Comparison of ENCODE assay signal across 2 cellular contexts in genomic region chr7:98459529-98459928, GRCh38.
TF ChIP-seq lines count a peak whose summit lies in the region.

No MANE protein-coding gene starts in this region.

TF ChIP-seq in HCT116, 20 proteins besides CTCF, POLR2A, EP300 and RAD21 (continued from another document):
- TF ChIP-seq, protein P1, sequence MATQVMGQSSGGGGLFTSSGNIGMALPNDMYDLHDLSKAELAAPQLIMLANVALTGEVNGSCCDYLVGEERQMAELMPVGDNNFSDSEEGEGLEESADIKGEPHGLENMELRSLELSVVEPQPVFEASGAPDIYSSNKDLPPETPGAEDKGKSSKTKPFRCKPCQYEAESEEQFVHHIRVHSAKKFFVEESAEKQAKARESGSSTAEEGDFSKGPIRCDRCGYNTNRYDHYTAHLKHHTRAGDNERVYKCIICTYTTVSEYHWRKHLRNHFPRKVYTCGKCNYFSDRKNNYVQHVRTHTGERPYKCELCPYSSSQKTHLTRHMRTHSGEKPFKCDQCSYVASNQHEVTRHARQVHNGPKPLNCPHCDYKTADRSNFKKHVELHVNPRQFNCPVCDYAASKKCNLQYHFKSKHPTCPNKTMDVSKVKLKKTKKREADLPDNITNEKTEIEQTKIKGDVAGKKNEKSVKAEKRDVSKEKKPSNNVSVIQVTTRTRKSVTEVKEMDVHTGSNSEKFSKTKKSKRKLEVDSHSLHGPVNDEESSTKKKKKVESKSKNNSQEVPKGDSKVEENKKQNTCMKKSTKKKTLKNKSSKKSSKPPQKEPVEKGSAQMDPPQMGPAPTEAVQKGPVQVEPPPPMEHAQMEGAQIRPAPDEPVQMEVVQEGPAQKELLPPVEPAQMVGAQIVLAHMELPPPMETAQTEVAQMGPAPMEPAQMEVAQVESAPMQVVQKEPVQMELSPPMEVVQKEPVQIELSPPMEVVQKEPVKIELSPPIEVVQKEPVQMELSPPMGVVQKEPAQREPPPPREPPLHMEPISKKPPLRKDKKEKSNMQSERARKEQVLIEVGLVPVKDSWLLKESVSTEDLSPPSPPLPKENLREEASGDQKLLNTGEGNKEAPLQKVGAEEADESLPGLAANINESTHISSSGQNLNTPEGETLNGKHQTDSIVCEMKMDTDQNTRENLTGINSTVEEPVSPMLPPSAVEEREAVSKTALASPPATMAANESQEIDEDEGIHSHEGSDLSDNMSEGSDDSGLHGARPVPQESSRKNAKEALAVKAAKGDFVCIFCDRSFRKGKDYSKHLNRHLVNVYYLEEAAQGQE (IDR thresholded peaks at IDR 0.05; ENCODE audit: low read depth), result no peak
- TF ChIP-seq EGR1 (IDR thresholded peaks at IDR 0.05; ENCODE audit: low read depth), result no peak

TF ChIP-seq in WTC11, 78 proteins besides CTCF, POLR2A, EP300 and RAD21 (continued from another document):
- no peak for TF ChIP-seq MLX (CRISPR knock-in tag; IDR thresholded peaks at IDR 0.05)
- no peak for TF ChIP-seq NFYB (CRISPR knock-in tag; conservative IDR thresholded peaks at IDR 0.05; ENCODE audit: low read depth)
TF ChIP-seq in WTC11: peak in this region for 0.
